Comparison of ENCODE assay signal across 17 cellular contexts in genomic region chr17:60817187-60817586, GRCh38.
DNase-seq lines count a peak whose midpoint lies in the region; FAIRE-seq and TF ChIP-seq lines count a peak whose summit lies in the region.
"Had no signal": no experiment of that assay in that cellular context is flagged by ENCODE, and none has a peak within 500 bp of the region (broad histone marks: within the 10 kb centered on the region; RNA-seq: fewer than 3 reads in every experiment).

No MANE protein-coding gene starts in this region.

- H3K79me2 ChIP-seq in astrocyte (ENCODE audit: insufficient read depth, low read length): no peaks in the 10 kb centered on the region

- H3K27ac ChIP-seq in astrocyte (ENCODE audit: low read depth, low read length) (peak overlapping the region; percentile 53), tibial nerve (peak overlapping the region in 1 of 4 donors; percentile 64), testis (no peak overlapping the region)
- H3K27ac ChIP-seq: sigmoid colon, tibial artery, VCaP had no signal

- H4K20me1 ChIP-seq in astrocyte (ENCODE audit: insufficient read depth, low read length): no peaks in the 10 kb centered on the region

- peak overlapping the region; percentile 43 for H3K4me3 Mint-ChIP-seq in HFFc6
- no peak overlapping the region for H3K4me3 Mint-ChIP-seq in astrocyte (ENCODE audit: unreplicated experiment)

- H3K4me3 ChIP-seq in astrocyte (ENCODE audit: insufficient read depth, low read depth, low read length): no peak overlapping the region
- H3K4me3 ChIP-seq in foreskin fibroblast (ENCODE audit: low read depth in 1 of 2, low read length in 2 of 2): no peak overlapping the region
- no peak overlapping the region for H3K4me3 ChIP-seq in tibial nerve
- H3K4me3 ChIP-seq in testis: no peak overlapping the region
- H3K4me3 ChIP-seq: sigmoid colon, tibial artery had no signal

- H3K36me3 Mint-ChIP-seq in HFFc6 (ENCODE audit: low read depth) (no peaks in the 10 kb centered on the region), astrocyte (ENCODE audit: low read depth, unreplicated experiment) (peaks cover 5% of the 10 kb centered on the region)

- peak overlapping the region; percentile 9 for H2AFZ ChIP-seq in astrocyte (ENCODE audit: low read depth, low read length)

- H3K36me3 ChIP-seq in astrocyte (ENCODE audit: insufficient read depth, low read length) (no peaks in the 10 kb centered on the region), tibial nerve (peaks cover 0 to 5% (median 0%) of the 10 kb centered on the region in 3 donors), testis (ENCODE audit: low read depth, missing control alignments) (no peaks in the 10 kb centered on the region)
- H3K36me3 ChIP-seq: sigmoid colon, tibial artery had no signal

- TF ChIP-seq CTCF in HFFc6 (IDR thresholded peaks at IDR 0.05) (no peak), astrocyte (IDR thresholded peaks at IDR 0.05; ENCODE audit: insufficient read depth, low read depth, low read length) (no peak), foreskin fibroblast (IDR thresholded peaks at IDR 0.05; ENCODE audit: low read depth, low read length) (no peak), tibial nerve (IDR thresholded peaks at IDR 0.05) (no peak), testis (IDR thresholded peaks at IDR 0.05) (no peak)

- H3K4me1 Mint-ChIP-seq in HFFc6 (ENCODE audit: low read depth) (peaks cover 20% of the 10 kb centered on the region), astrocyte (ENCODE audit: low read depth, unreplicated experiment) (peaks cover 5% of the 10 kb centered on the region)

- intact Hi-C loops in testis (cut with DNase I; ENCODE audit: low total_unique reads): no loop called here

- no peak for TF ChIP-seq POLR2A in tibial nerve (IDR thresholded peaks at IDR 0.05)
- no peak for TF ChIP-seq POLR2A in testis (IDR thresholded peaks at IDR 0.05)

- H3K9ac ChIP-seq in astrocyte (ENCODE audit: low read length): no peak overlapping the region

- no peaks in the 10 kb centered on the region for H3K27me3 Mint-ChIP-seq in HFFc6 (ENCODE audit: insufficient read depth)
- no peaks in the 10 kb centered on the region for H3K27me3 Mint-ChIP-seq in astrocyte (ENCODE audit: low read depth, unreplicated experiment)

- FAIRE-seq in astrocyte (lab: Jason Lieb, UNC): peak; percentile 79
- FAIRE-seq: endothelial cell of umbilical vein had no signal

- peak overlapping the region; percentile 65 for H3K27ac Mint-ChIP-seq in HFFc6
- H3K27ac Mint-ChIP-seq in astrocyte (ENCODE audit: unreplicated experiment): no peak overlapping the region

- H3K4me2 ChIP-seq in astrocyte (ENCODE audit: low read length): peak overlapping the region; percentile 56

- H3K4me1 ChIP-seq in astrocyte (ENCODE audit: insufficient read depth, low read length) (no peaks in the 10 kb centered on the region), tibial nerve (no peaks in the 10 kb centered on the region), testis (no peaks in the 10 kb centered on the region)
- H3K4me1 ChIP-seq: sigmoid colon, tibial artery had no signal

- no peaks in the 10 kb centered on the region for H3K9me3 Mint-ChIP-seq in HFFc6
- no peaks in the 10 kb centered on the region for H3K9me3 Mint-ChIP-seq in astrocyte (ENCODE audit: unreplicated experiment)

- no peak for TF ChIP-seq EP300 in tibial nerve (IDR thresholded peaks at IDR 0.05)

- WGBS in tibial nerve, 2 donors: 40 to 57% methylated on average over 1 of the region's 1 CpG
- WGBS in testis, 2 donors: 82 to 85% methylated on average over 1 of the region's 1 CpG

- DNase-seq in A172 (ENCODE audit: low spot score): peak; percentile 53
- DNase-seq in HFFc6: peak; percentile 84
- DNase-seq in astrocyte (ENCODE audit: low read depth): peak; percentile 94
- peak; percentile 71 to 84 for DNase-seq in foreskin fibroblast
- no peak for DNase-seq in tibial nerve (ENCODE audit: low spot score in 2 of 2)
- DNase-seq in testis: no peak
- no peak for DNase-seq in NCI-H2171 treated with DMSO at 0.1 percent for 48 hours (lab: John Stamatoyannopoulos, UW)
- no peak for DNase-seq in activated CD4-positive, alpha-beta T cell treated with anti-CD3 and anti-CD28 coated beads, Interleukin-2, amount 50 U/mL, for 4 hours
- DNase-seq: 8988T, DND-41, Kasumi-1, NCI-H446, SIG-M5, sigmoid colon, tibial artery had no signal

- H3K27me3 ChIP-seq in astrocyte (ENCODE audit: insufficient read depth, low read length) (no peaks in the 10 kb centered on the region), tibial nerve (no peaks in the 10 kb centered on the region), testis (no peaks in the 10 kb centered on the region)
- H3K27me3 ChIP-seq: sigmoid colon, tibial artery had no signal

- H3K9me3 ChIP-seq in astrocyte (ENCODE audit: insufficient read depth, low read depth, low read length): no peaks in the 10 kb centered on the region
- peaks cover 0 to 18% (median 5%) of the 10 kb centered on the region in 4 donors for H3K9me3 ChIP-seq in tibial nerve
- no peaks in the 10 kb centered on the region for H3K9me3 ChIP-seq in testis

Comparison
In these comparisons a context has a peak if more than half of its experiments do, and no peak if none do; other contexts are left out.
1. DNase-seq: peak in A172 (single experiment), HFFc6 (single experiment), astrocyte (single experiment) and foreskin fibroblast (2 of 2); none in tibial nerve (0 of 2), testis (single experiment), NCI-H2171 treated with DMSO at 0.1 percent for 48 hours (single experiment) and activated CD4-positive, alpha-beta T cell treated with anti-CD3 and anti-CD28 coated beads, Interleukin-2, amount 50 U/mL, for 4 hours (0 of 2).